In genomic region chr11:111923351-111923788, GRCh38 we compare ENCODE assay signal across 10 cellular contexts. TPM values are rescaled to one million over a fixed set of nuclear protein-coding genes. Genes with fewer than 3 reads are reported as not detected.
DNase-seq lines count a peak whose midpoint lies in the region; ATAC-seq and TF ChIP-seq lines count a peak whose summit lies in the region.
"Had no signal": no experiment of that assay in that cellular context is flagged by ENCODE, and none has a peak within 500 bp of the region (broad histone marks: within the 10 kb centered on the region; RNA-seq: fewer than 3 reads in every experiment).

No MANE protein-coding gene starts in this region.

- no peak for DNase-seq in Right ventricle myocardium inferior (ENCODE audit: missing footprints)
- no peak for DNase-seq in cardiac septum (ENCODE audit: low spot score)
- no peak for DNase-seq in esophagus squamous epithelium (lab: John Stamatoyannopoulos, UW)
- DNase-seq in nephron progenitor cell: no peak
- DNase-seq in vagina (ENCODE audit: extremely low spot score in 2 of 2): no peak
- no peak for DNase-seq in HCEC 1CT
- no peak for DNase-seq in MM.1S
- DNase-seq: immature natural killer cell had no signal

- WGBS in esophagus squamous epithelium, 2 donors: 34 to 47% methylated on average over 5 of the region's 5 CpGs

- H3K27me3 ChIP-seq in esophagus squamous epithelium (no peaks in the 10 kb centered on the region), vagina (no peaks in the 10 kb centered on the region), MM.1S (replicated peaks; ENCODE audit: insufficient read depth, low read length) (no peaks in the 10 kb centered on the region)

- H3K36me3 Mint-ChIP-seq in nephron progenitor cell (ENCODE audit: low read depth): no peaks in the 10 kb centered on the region
- H3K36me3 Mint-ChIP-seq: activated naive CD4-positive, alpha-beta T cell treated with anti-CD3 and anti-CD28 coated beads, Interleukin-2, amount 50 U/mL, for 24 hours; immature natural killer cell had no signal

- H3K4me3 Mint-ChIP-seq in nephron progenitor cell: peak overlapping the region; percentile 18
- H3K4me3 Mint-ChIP-seq: activated naive CD4-positive, alpha-beta T cell treated with anti-CD3 and anti-CD28 coated beads, Interleukin-2, amount 50 U/mL, for 24 hours; immature natural killer cell had no signal

- no peak overlapping the region for H2AFZ ChIP-seq in MM.1S (ENCODE audit: low read length)

- H3K9me3 ChIP-seq in esophagus squamous epithelium (no peaks in the 10 kb centered on the region), vagina (no peaks in the 10 kb centered on the region), MM.1S (replicated peaks; ENCODE audit: insufficient read depth, low read length) (no peaks in the 10 kb centered on the region)

- no peaks in the 10 kb centered on the region for H3K9me3 Mint-ChIP-seq in nephron progenitor cell
- H3K9me3 Mint-ChIP-seq: activated naive CD4-positive, alpha-beta T cell treated with anti-CD3 and anti-CD28 coated beads, Interleukin-2, amount 50 U/mL, for 24 hours; immature natural killer cell had no signal

- peaks cover 7% of the 10 kb centered on the region for H3K27me3 Mint-ChIP-seq in nephron progenitor cell (ENCODE audit: low read depth, poor library complexity)
- H3K27me3 Mint-ChIP-seq: activated naive CD4-positive, alpha-beta T cell treated with anti-CD3 and anti-CD28 coated beads, Interleukin-2, amount 50 U/mL, for 24 hours had no signal

- H3K27ac ChIP-seq in esophagus squamous epithelium: peak overlapping the region; percentile 64 to 93 (median 86)
- H3K27ac ChIP-seq in vagina: peak overlapping the region; percentile 89
- H3K27ac ChIP-seq in MM.1S (ENCODE audit: low read length): no peak overlapping the region

- H3F3A ChIP-seq in MM.1S (ENCODE audit: insufficient read depth, low read length): peaks cover 7% of the 10 kb centered on the region

- TF ChIP-seq CTCF in esophagus squamous epithelium (IDR thresholded peaks at IDR 0.05) (no peak), nephron progenitor cell (IDR thresholded peaks at IDR 0.05) (no peak), vagina (IDR thresholded peaks at IDR 0.05) (no peak), MM.1S (IDR thresholded peaks at IDR 0.05; ENCODE audit: low read length) (no peak)

- intact Hi-C loops in Right ventricle myocardium inferior (cut with DNase I) (loop anchor here (10.0 kb wide), 1 partner anchor 251 kb away; the partner anchor contains the start of gene BCO2), cardiac septum (cut with DNase I) (no loop called here), esophagus squamous epithelium (cut with DNase I) (loop anchor here (10.0 kb wide), 1 partner anchor 49 kb away; the partner anchor contains the start of genes ALG9, CFAP68 and FDXACB1), vagina (cut with DNase I) (loop anchor here (10.0 kb wide), 1 partner anchor 49 kb away; the partner anchor contains the start of genes ALG9, CFAP68 and FDXACB1)

- H3K4me3 ChIP-seq in esophagus squamous epithelium (peak overlapping the region in 1 of 4 donors; percentile 3), vagina (no peak overlapping the region), MM.1S (ENCODE audit: low read length) (no peak overlapping the region)

- peaks cover 53% of the 10 kb centered on the region for H3K4me1 Mint-ChIP-seq in nephron progenitor cell

- H3K9ac ChIP-seq in MM.1S (ENCODE audit: low read length): no peak overlapping the region

- no peaks in the 10 kb centered on the region for H4K20me1 ChIP-seq in MM.1S (ENCODE audit: insufficient read depth, low read length)

- no peak overlapping the region for H3K4me2 ChIP-seq in MM.1S (ENCODE audit: low read depth, low read length)

- H3K4me1 ChIP-seq in esophagus squamous epithelium (peaks cover 23 to 65% (median 35%) of the 10 kb centered on the region in 3 donors), vagina (peaks cover 39% of the 10 kb centered on the region), MM.1S (ENCODE audit: low read length) (peaks cover 6% of the 10 kb centered on the region)

- H3K79me2 ChIP-seq in MM.1S (ENCODE audit: low read length): no peaks in the 10 kb centered on the region

- no peaks in the 10 kb centered on the region for H3K36me3 ChIP-seq in esophagus squamous epithelium
- H3K36me3 ChIP-seq in vagina: no peaks in the 10 kb centered on the region
- no peaks in the 10 kb centered on the region for H3K36me3 ChIP-seq in MM.1S (replicated peaks; ENCODE audit: insufficient read depth, low read length)

- ATAC-seq in Right ventricle myocardium inferior (peak; percentile 2), GM21367 (IDR thresholded peaks at IDR 0.05; ENCODE audit: unreplicated experiment) (no peak)

- no peaks in the 10 kb centered on the region for H3K9me2 ChIP-seq in MM.1S (replicated peaks; ENCODE audit: insufficient read depth, low read length)

- TF ChIP-seq POLR2A in esophagus squamous epithelium (IDR thresholded peaks at IDR 0.05): no peak
- no peak for TF ChIP-seq POLR2A in vagina (IDR thresholded peaks at IDR 0.05)

- peak overlapping the region; percentile 93 for H3K27ac Mint-ChIP-seq in nephron progenitor cell
- H3K27ac Mint-ChIP-seq: activated naive CD4-positive, alpha-beta T cell treated with anti-CD3 and anti-CD28 coated beads, Interleukin-2, amount 50 U/mL, for 24 hours; immature natural killer cell had no signal

RNA-seq across cellular contexts. Expression of gene C11orf52, which starts 4.7 kb away (rescaled TPM):
- 1.9 TPM for total RNA-seq in Right ventricle myocardium inferior
- total RNA-seq in cardiac septum: 2.6 TPM
- 10 to 100 TPM in 1 of 4 donors, 1 to 10 TPM in 3; 2.4 to 10.2 (median 3.7) TPM for total RNA-seq in esophagus squamous epithelium
- 1.5 TPM for total RNA-seq in vagina

RNA-seq across cellular contexts. Expression of gene HSPB2, which starts 10.8 kb away (rescaled TPM):
- total RNA-seq in Right ventricle myocardium inferior: 43.7 TPM
- total RNA-seq in cardiac septum: 59.9 TPM
- total RNA-seq in esophagus squamous epithelium: under 1 TPM in 1 of 4 donors, not detected in 3; 0.19 TPM
- not detected for total RNA-seq in vagina

RNA-seq across cellular contexts. Expression of gene CRYAB, which starts 11.8 kb away (rescaled TPM):
- 7,453 TPM for total RNA-seq in Right ventricle myocardium inferior
- 8,606 TPM for total RNA-seq in cardiac septum
- total RNA-seq in esophagus squamous epithelium: 10 to 100 TPM; 22.9 to 85.0 (median 45.2) TPM
- 161 TPM for total RNA-seq in vagina

RNA-seq across cellular contexts. Expression of gene DIXDC1, which starts 13.8 kb away (rescaled TPM):
- total RNA-seq in Right ventricle myocardium inferior (20.7 TPM), cardiac septum (29.0 TPM), esophagus squamous epithelium (10 to 100 TPM in 2 of 4 donors, 1 to 10 TPM in 2; 2.8 to 26.1 (median 9.2) TPM), vagina (36.8 TPM)

RNA-seq across cellular contexts. Expression of gene CFAP68, which starts 44.0 kb away (rescaled TPM):
- total RNA-seq in Right ventricle myocardium inferior: 27.2 TPM
- 27.8 TPM for total RNA-seq in cardiac septum
- 10 to 100 TPM; 12.7 to 28.8 (median 17.7) TPM for total RNA-seq in esophagus squamous epithelium
- 22.6 TPM for total RNA-seq in vagina

Comparison
In these comparisons a context has a peak if more than half of its experiments do, and no peak if none do; other contexts are left out.
1. RNA of gene HSPB2, which starts 10.8 kb away (total RNA-seq): 59.9 TPM in cardiac septum (single experiment) and 43.7 TPM in Right ventricle myocardium inferior (single experiment); 0.19 TPM in esophagus squamous epithelium and not detected in vagina (single experiment); every median in the first group is over 10 times any median in the second.
2. RNA of gene CRYAB, which starts 11.8 kb away (total RNA-seq): 8,606 TPM in cardiac septum (single experiment) and 7,453 TPM in Right ventricle myocardium inferior (single experiment); 161 TPM in vagina (single experiment) and 22.9 to 85.0 TPM in esophagus squamous epithelium; every median in the first group is over 10 times any median in the second.